In genomic region chr6:56314683-56315523, GRCh38 we compare ENCODE assay signal across 8 cellular contexts.
DNase-seq lines count a peak whose midpoint lies in the region; ATAC-seq, FAIRE-seq and TF ChIP-seq lines count a peak whose summit lies in the region.

No MANE protein-coding gene starts in this region.

- CTCF ChIA-PET in naive thymus-derived CD4-positive, alpha-beta T cell (lab: Charles Lee), result no interaction called here

- H3K4me3 Mint-ChIP-seq in naive thymus-derived CD4-positive, alpha-beta T cell, result no peak overlapping the region

- peak; percentile 64 for FAIRE-seq in TTC549 (lab: Jason Lieb, UNC)

- H3K27ac Mint-ChIP-seq in naive thymus-derived CD4-positive, alpha-beta T cell, result no peak overlapping the region

- peaks cover 0 to 3% (median 0%) of the 10 kb centered on the region in 11 donors for H3K9me3 Mint-ChIP-seq in naive thymus-derived CD4-positive, alpha-beta T cell

- H3K36me3 ChIP-seq in naive thymus-derived CD4-positive, alpha-beta T cell (ENCODE audit: control insufficient read depth in 2 of 3, insufficient read depth in 3 of 3, low read length in 3 of 3), result no peaks in the 10 kb centered on the region

- no peak overlapping the region for H3K4me3 ChIP-seq in GM12865 (ENCODE audit: low read depth, low read length)
- H3K4me3 ChIP-seq in naive thymus-derived CD4-positive, alpha-beta T cell (ENCODE audit: low read length), result no peak overlapping the region

- H3K4me1 ChIP-seq in naive thymus-derived CD4-positive, alpha-beta T cell (ENCODE audit: control insufficient read depth in 2 of 2, insufficient read depth in 2 of 2, low read length in 2 of 2), result no peaks in the 10 kb centered on the region

- intact Hi-C loops in naive thymus-derived CD4-positive, alpha-beta T cell (cut with micrococcal nuclease), result no loop called here

- no peak overlapping the region for H3K27ac ChIP-seq in naive thymus-derived CD4-positive, alpha-beta T cell (ENCODE audit: low read depth, low read length)

- POLR2A ChIA-PET in naive thymus-derived CD4-positive, alpha-beta T cell (lab: Charles Lee), result no interaction called here

- H3K27me3 Mint-ChIP-seq in naive thymus-derived CD4-positive, alpha-beta T cell, result peaks cover 0 to 3% (median 1%) of the 10 kb centered on the region in 5 donors

- TF ChIP-seq CTCF in AG09319 (IDR thresholded peaks at IDR 0.05; ENCODE audit: low read depth, low read length) (peak; percentile 85), GM12865 (IDR thresholded peaks at IDR 0.05; ENCODE audit: insufficient read depth, low read depth, low read length, missing control alignments) (peak; percentile 73)

- H3K36me3 Mint-ChIP-seq in naive thymus-derived CD4-positive, alpha-beta T cell, result no peaks in the 10 kb centered on the region

- no peaks in the 10 kb centered on the region for H3K27me3 ChIP-seq in naive thymus-derived CD4-positive, alpha-beta T cell (ENCODE audit: control insufficient read depth in 2 of 2, insufficient read depth in 2 of 2, low read length in 2 of 2)

- H3K9me3 ChIP-seq in naive thymus-derived CD4-positive, alpha-beta T cell (ENCODE audit: control insufficient read depth in 2 of 3, low read length in 3 of 3), result no peaks in the 10 kb centered on the region

- DNase-seq in AG09319 (ENCODE audit: extremely low read depth, low read depth), result no peak
- DNase-seq in GM12865 (ENCODE audit: low read depth), result peak; percentile 48
- peak; percentile 5 for DNase-seq in KG1 (lab: John Stamatoyannopoulos, UW)
- DNase-seq in iris pigment epithelial cell (ENCODE audit: low read depth), result peak; percentile 38
- no peak for DNase-seq in SIG-M5 treated with dmso at 0.1 percent for 504 hours (lab: John Stamatoyannopoulos, UW; ENCODE audit: unreplicated experiment)
- DNase-seq in naive thymus-derived CD4-positive, alpha-beta T cell, result no peak

- no peak for ATAC-seq in GM21526 (IDR thresholded peaks at IDR 0.05; ENCODE audit: low FRiP score, unreplicated experiment)
- no peak for ATAC-seq in naive thymus-derived CD4-positive, alpha-beta T cell

- H3K4me1 Mint-ChIP-seq in naive thymus-derived CD4-positive, alpha-beta T cell, result no peaks in the 10 kb centered on the region

Comparison
In these comparisons a context has a peak if more than half of its experiments do, and no peak if none do; other contexts are left out.
1. DNase-seq: peak in GM12865 (single experiment), KG1 (single experiment) and iris pigment epithelial cell (single experiment); none in AG09319 (single experiment), SIG-M5 treated with dmso at 0.1 percent for 504 hours (single experiment) and naive thymus-derived CD4-positive, alpha-beta T cell (0 of 9).